Comparison of ENCODE assay signal across 30 cellular contexts in genomic region chr4:5572114-5572513, GRCh38.
DNase-seq lines count a peak whose midpoint lies in the region; TF ChIP-seq lines count a peak whose summit lies in the region.
"Had no signal": no experiment of that assay in that cellular context is flagged by ENCODE, and none has a peak within 500 bp of the region (broad histone marks: within the 10 kb centered on the region; RNA-seq: fewer than 3 reads in every experiment).

No MANE protein-coding gene starts in this region.

- H3K27me3 ChIP-seq in mammary epithelial cell (ENCODE audit: insufficient read depth, low read length) (no peaks in the 10 kb centered on the region), PC-9 (ENCODE audit: insufficient read depth, low read depth) (no peaks in the 10 kb centered on the region)
- H3K27me3 ChIP-seq: BLaER1, Peyer's patch, right lobe of liver, SJSA1, upper lobe of left lung had no signal

- CTCF ChIA-PET in mammary epithelial cell (lab: Charles Lee; ENCODE audit: low non-redundant PET) (no interaction called here), PC-9 (lab: Charles Lee) (no interaction called here)

- in situ Hi-C loops in mammary epithelial cell (cut with MboI; ENCODE audit: low sequenced_read_pairs in 2 of 2) = no loop called here

- H3K79me2 ChIP-seq in mammary epithelial cell (ENCODE audit: insufficient read depth, low read length) (no peaks in the 10 kb centered on the region), PC-9 (ENCODE audit: low read depth) (no peaks in the 10 kb centered on the region)

- no peaks in the 10 kb centered on the region for H4K20me1 ChIP-seq in mammary epithelial cell (ENCODE audit: insufficient read depth, low read length)
- no peaks in the 10 kb centered on the region for H4K20me1 ChIP-seq in PC-9 (ENCODE audit: insufficient read depth)
- H4K20me1 ChIP-seq: BLaER1 had no signal

- no peak for TF ChIP-seq POLR2A in NB4 (IDR thresholded peaks at IDR 0.05; ENCODE audit: extremely low read depth, insufficient read length)

- no peaks in the 10 kb centered on the region for H3F3A ChIP-seq in PC-9 (ENCODE audit: insufficient read depth, low read depth)

- no peak overlapping the region for H3K4me3 ChIP-seq in NB4 (ENCODE audit: low read depth, low read length)
- no peak overlapping the region for H3K4me3 ChIP-seq in mammary epithelial cell (replicated peaks in 1 of 3; ENCODE audit: insufficient read depth in 1 of 3, low read depth in 2 of 3, low read length in 3 of 3)
- no peak overlapping the region for H3K4me3 ChIP-seq in PC-9
- H3K4me3 ChIP-seq: BLaER1, GM23338, lower lobe of right lung, mucosa of descending colon, Peyer's patch, right lobe of liver, SJSA1, upper lobe of left lung had no signal

- peaks cover 9% of the 10 kb centered on the region for H3K4me1 ChIP-seq in mammary epithelial cell (ENCODE audit: insufficient read depth, low read length)
- no peaks in the 10 kb centered on the region for H3K4me1 ChIP-seq in PC-9 (replicated peaks; ENCODE audit: insufficient read depth)
- H3K4me1 ChIP-seq: Caco-2, lower lobe of right lung, Peyer's patch, right lobe of liver, SJSA1, upper lobe of left lung had no signal

- intact Hi-C loops in mammary epithelial cell (cut with micrococcal nuclease) (no loop called here), PC-9 (cut with micrococcal nuclease; ENCODE audit: unreplicated experiment) (no loop called here)

- no peak overlapping the region for H3K4me2 ChIP-seq in mammary epithelial cell (ENCODE audit: insufficient read depth, low read depth, low read length)
- no peak overlapping the region for H3K4me2 ChIP-seq in PC-9
- H3K4me2 ChIP-seq: BLaER1, GM23338 had no signal

- H3K9ac ChIP-seq in mammary epithelial cell (ENCODE audit: insufficient read depth, low read length) = no peak overlapping the region
- H3K9ac ChIP-seq: BLaER1 had no signal

- TF ChIP-seq CTCF in NB4 (IDR thresholded peaks at IDR 0.05; ENCODE audit: low read depth, low read length) (no peak), mammary epithelial cell (conservative IDR thresholded peaks at IDR 0.05 in 1 of 2, IDR thresholded peaks at IDR 0.05 in 1 of 2; ENCODE audit: extremely low read depth in 1 of 2, insufficient read depth in 1 of 2, low read depth in 1 of 2, low read length in 2 of 2) (no peak), PC-9 (conservative IDR thresholded peaks at IDR 0.05) (no peak)

- H3K36me3 ChIP-seq in mammary epithelial cell (ENCODE audit: insufficient read depth, low read length) (peaks cover 5% of the 10 kb centered on the region), PC-9 (ENCODE audit: low read depth) (no peaks in the 10 kb centered on the region)
- H3K36me3 ChIP-seq: Peyer's patch, right lobe of liver, SJSA1 had no signal

- WGBS in mammary epithelial cell (ENCODE audit: low coverage, missing lambda C conversion rate) = 17% methylated on average over 2 of the region's 2 CpGs

- BruUV-seq in mammary epithelial cell (replicated peaks; lab: Mats Ljungman, UMichigan) (no TSS peak), PC-9 (replicated peaks; lab: Mats Ljungman, UMichigan) (no TSS peak)

- POLR2A ChIA-PET in PC-9 (lab: Charles Lee; ENCODE audit: unreplicated experiment) = no interaction called here

- H3K9me2 ChIP-seq in PC-9 (ENCODE audit: insufficient read depth) = no peaks in the 10 kb centered on the region

- dilution Hi-C loops in mammary epithelial cell (cut with HindIII; ENCODE audit: low sequenced_read_pairs) = no loop called here

- H3K27ac ChIP-seq in mammary epithelial cell (ENCODE audit: insufficient read depth, low read depth, low read length) = no peak overlapping the region
- no peak overlapping the region for H3K27ac ChIP-seq in PC-9
- H3K27ac ChIP-seq: BLaER1, lower lobe of right lung, Peyer's patch, right lobe of liver, SJSA1, upper lobe of left lung had no signal

- no peak overlapping the region for H2AFZ ChIP-seq in mammary epithelial cell (ENCODE audit: low read depth, low read length)
- no peak overlapping the region for H2AFZ ChIP-seq in PC-9
- H2AFZ ChIP-seq: GM23338 had no signal

- H3K9me3 ChIP-seq in mammary epithelial cell (replicated peaks; ENCODE audit: insufficient read depth, low read length) (no peaks in the 10 kb centered on the region), PC-9 (ENCODE audit: insufficient read depth, low read depth) (no peaks in the 10 kb centered on the region)
- H3K9me3 ChIP-seq: BLaER1, Caco-2, lower lobe of right lung, mucosa of descending colon, Peyer's patch, right lobe of liver, SJSA1, upper lobe of left lung had no signal

- DNase-seq in EH (ENCODE audit: low read depth) = peak; percentile 3
- DNase-seq in NB4 (ENCODE audit: low read depth) = peak; percentile 17
- peak; percentile 52 for DNase-seq in mammary epithelial cell
- peak; percentile 52 for DNase-seq in myocyte (ENCODE audit: low read depth)
- no peak for DNase-seq in iPS-NIHi11 (ENCODE audit: low spot score)
- no peak for DNase-seq in SHP77 treated with DMSO at 0.1 percent for 48 hours (lab: John Stamatoyannopoulos, UW)
- no peak for DNase-seq in PC-9
- no peak for DNase-seq in stimulated activated CD4-positive, alpha-beta T cell treated with anti-CD3 and anti-CD28 coated beads, Interleukin-15, amount 100 ng/mL, for 24 hours
- DNase-seq: activated CD4-positive, alpha-beta memory T cell treated with anti-CD3 and anti-CD28 coated beads for 36 hours; activated CD8-positive, alpha-beta memory T cell treated with anti-CD3 and anti-CD28 coated beads, Interleukin-2, amount 50 U/mL, for 4 hours; activated naive CD4-positive, alpha-beta T cell treated with anti-CD3 and anti-CD28 coated beads, Interleukin-2, amount 10 ng/mL, durations not matched to agents 7 days and 5 days; amygdala; Caco-2; caudate nucleus; DMS79 treated with DMSO at 0.1 percent for 48 hours; HFFc6; kidney glomerular epithelial cell; lower lobe of right lung; mucosa of descending colon; NCI-H2171; Peyer's patch; right lobe of liver; stimulated activated CD4-positive, alpha-beta T cell treated with anti-CD3 and anti-CD28 coated beads, Interleukin-12 subunit alpha, Interleukin-12 subunit beta, amount 100 ng/mL, for 4 hours; stimulated activated CD4-positive, alpha-beta T cell treated with anti-CD3 and anti-CD28 coated beads, Interleukin-4, amount 100 ng/mL, for 24 hours; substantia nigra; T-cell; upper lobe of left lung had no signal

Comparison
In these comparisons a context has a peak if more than half of its experiments do, and no peak if none do; other contexts are left out.
1. DNase-seq: peak in EH (single experiment), NB4 (single experiment), mammary epithelial cell (single experiment) and myocyte (single experiment); none in iPS-NIHi11 (single experiment), SHP77 treated with DMSO at 0.1 percent for 48 hours (single experiment), PC-9 (0 of 2) and stimulated activated CD4-positive, alpha-beta T cell treated with anti-CD3 and anti-CD28 coated beads, Interleukin-15, amount 100 ng/mL, for 24 hours (single experiment).